8 cellular contexts compared by ENCODE assay signal in the genomic region with DNA sequence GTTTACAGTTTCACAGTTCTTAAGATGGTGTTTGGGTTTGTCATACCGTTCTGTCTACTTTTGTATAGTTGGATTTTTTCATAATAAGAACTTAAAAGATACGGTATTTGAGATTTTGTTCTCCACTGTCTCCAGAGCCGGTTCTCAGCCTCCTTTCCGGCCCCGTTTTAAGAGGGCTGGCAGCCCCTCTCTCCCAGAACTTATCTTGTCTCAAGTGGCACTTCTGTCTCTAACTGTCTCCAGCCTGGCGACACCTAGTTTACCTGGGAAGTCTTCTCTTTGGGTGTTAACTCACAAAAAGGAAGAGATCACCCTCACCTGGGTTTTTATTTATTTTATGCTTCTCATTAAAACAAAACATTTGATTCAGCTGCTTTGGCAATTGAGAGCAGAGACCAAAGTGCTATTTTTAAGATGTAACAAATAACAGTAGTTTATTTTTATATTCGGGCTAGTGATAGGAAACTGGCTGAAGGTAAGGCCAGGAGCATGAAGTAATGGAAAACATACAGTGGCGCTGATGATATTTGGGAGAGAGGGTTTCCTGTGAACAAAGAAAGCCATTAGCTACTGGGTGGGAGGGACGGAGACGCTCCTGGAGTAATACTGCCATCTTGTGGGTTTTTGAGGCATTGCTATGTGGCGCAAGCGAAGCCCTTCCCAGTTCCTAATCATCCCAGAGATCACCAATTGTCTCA. TPM values are rescaled to one million over a fixed set of nuclear protein-coding genes. Genes with fewer than 3 reads are reported as not detected.
A peak's percentile ranks its signal among the peaks of the same experiment; 100 is the strongest.
DNase-seq lines count a peak whose midpoint lies in the region; ATAC-seq, FAIRE-seq and TF ChIP-seq lines count a peak whose summit lies in the region.

No MANE protein-coding gene starts in this region.

- peak; percentile 85 for ATAC-seq in HG03025 (IDR thresholded peaks at IDR 0.05; ENCODE audit: low FRiP score, unreplicated experiment)

- no peak for TF ChIP-seq POLR2A in breast epithelium (IDR thresholded peaks at IDR 0.05)

- POLR2A ChIA-PET in AG04449 (lab: Yijun Ruan, JAX) = interaction anchor here (1.0 kb wide), 2 partner anchors 77 to 79 kb away, joined by 3 read pairs; partner anchors contain the start of gene RPS6

- peak; percentile 95 for FAIRE-seq in GM18507 (lab: Jason Lieb, UNC)

- H3K27me3 ChIP-seq in breast epithelium = no peaks in the 10 kb centered on the region

- no peak for DNase-seq in AG04449 (ENCODE audit: low read depth, low spot score)
- DNase-seq in GM18507 (ENCODE audit: extremely low spot score, insufficient read length, low read depth) = peak; percentile 65
- DNase-seq in NCI-H2029 (lab: John Stamatoyannopoulos, UW) = peak; percentile 39
- DNase-seq in UCSD-AML1 (lab: John Stamatoyannopoulos, UW; ENCODE audit: unreplicated experiment) = peak; percentile 51
- peak in 1 of 2 donors; percentile 42 for DNase-seq in breast epithelium (ENCODE audit: low spot score in 2 of 2)
- peak; percentile 64 for DNase-seq in iris pigment epithelial cell (ENCODE audit: low read depth)
- peak; percentile 15 to 20 for DNase-seq in stimulated activated CD4-positive, alpha-beta T cell treated with anti-CD3 and anti-CD28 coated beads, Interleukin-15, amount 100 ng/mL, for 1 hour (ENCODE audit: low read depth in 1 of 2, low spot score in 1 of 2)

- peak overlapping the region in 1 of 2 donors; percentile 11 for H3K27ac ChIP-seq in breast epithelium

- intact Hi-C loops in breast epithelium (cut with DNase I; ENCODE audit: low total_unique reads) = loop anchor here (5.0 kb wide), 1 partner anchor 360 kb away; no protein-coding TSS in a partner anchor

- H3K4me3 ChIP-seq in AG04449 (ENCODE audit: low read depth, low read length) = peak overlapping the region; percentile 16; the same call in 1 of the 2 replicates
- peak overlapping the region in 1 of 3 donors; percentile 23 for H3K4me3 ChIP-seq in breast epithelium

- TF ChIP-seq CTCF in AG04449 (IDR thresholded peaks at IDR 0.05; ENCODE audit: insufficient read depth, low read length, missing control alignments) (peak; percentile 85), breast epithelium (IDR thresholded peaks at IDR 0.05) (peak; percentile 73 to 98 (median 89))

- CTCF ChIA-PET in AG04449 (lab: Yijun Ruan, JAX) = interaction anchor here (0.6 to 6.8 kb wide), 22 partner anchors 8 to 1924 kb away, joined by 3 to 64 read pairs (median 5); partner anchors contain the start of gene RRAGA

- H3K9me3 ChIP-seq in breast epithelium = no peaks in the 10 kb centered on the region

- no peaks in the 10 kb centered on the region for H3K36me3 ChIP-seq in breast epithelium

- H3K4me1 ChIP-seq in breast epithelium = no peaks in the 10 kb centered on the region

RNA-seq across cellular contexts. Expression of gene ACER2, which starts 48.3 kb away (rescaled TPM):
- 10 to 100 TPM; 11.0 to 17.6 (median 16.7) TPM for total RNA-seq in breast epithelium
